19 cellular contexts compared by ENCODE assay signal in the genomic region with DNA sequence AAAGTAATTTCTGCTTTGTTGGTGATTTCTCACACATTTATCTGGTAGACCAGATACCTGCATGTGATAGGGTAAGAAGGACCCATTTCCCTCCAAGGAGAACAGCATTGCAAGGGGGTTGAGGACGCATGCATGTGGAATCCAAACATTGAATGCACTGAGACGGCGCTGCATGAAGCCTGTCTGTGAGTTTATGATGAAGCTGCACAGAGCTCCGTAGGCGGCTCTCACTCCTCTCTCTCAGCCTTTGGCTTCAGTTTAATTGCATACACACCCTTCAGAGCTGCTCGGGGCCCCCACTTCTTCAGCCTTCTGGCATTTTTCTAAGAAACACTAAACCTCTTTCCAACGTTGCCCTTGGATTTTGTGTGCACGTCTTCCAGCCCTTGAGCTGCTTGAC.
DNase-seq lines count a peak whose midpoint lies in the region; ATAC-seq and TF ChIP-seq lines count a peak whose summit lies in the region.
"Had no signal": no experiment of that assay in that cellular context is flagged by ENCODE, and none has a peak within 500 bp of the region (broad histone marks: within the 10 kb centered on the region; RNA-seq: fewer than 3 reads in every experiment).

No MANE protein-coding gene starts in this region.

- no peak for ATAC-seq in left cardiac atrium
- ATAC-seq in central memory CD8-positive, alpha-beta T cell (replicated peaks; ENCODE audit: extremely low read depth, poor library complexity, severe bottlenecking): no peak
- no peak for ATAC-seq in stimulated activated naive B cell treated with anti-CD40 and anti-IgM and Interleukin-4, amounts not matched to agents 10 μg/mL and 1 μg/mL and 100 μg/mL, for 72 hours (replicated peaks)
- ATAC-seq: Right ventricle myocardium inferior had no signal

- TF ChIP-seq CTCF in left ventricle myocardium inferior (IDR thresholded peaks at IDR 0.05; ENCODE audit: borderline replicate concordance) (no peak), nephron (IDR thresholded peaks at IDR 0.05; ENCODE audit: unreplicated experiment in 3 of 3) (no peak), Peyer's patch (IDR thresholded peaks at IDR 0.05) (no peak), chondrocyte (IDR thresholded peaks at IDR 0.05) (no peak)

- H3K27me3 ChIP-seq in left ventricle myocardium inferior (ENCODE audit: low read depth) (no peaks in the 10 kb centered on the region), Peyer's patch (no peaks in the 10 kb centered on the region), mesendoderm (ENCODE audit: insufficient read depth, low read length, poor library complexity) (no peaks in the 10 kb centered on the region)
- H3K27me3 ChIP-seq: MG63 had no signal

- no peak overlapping the region for H3K23ac ChIP-seq in mesendoderm (ENCODE audit: low read length)

- H3K27me3 Mint-ChIP-seq in central memory CD8-positive, alpha-beta T cell: no peaks in the 10 kb centered on the region
- H3K27me3 Mint-ChIP-seq in nephron (ENCODE audit: low read depth) (no peaks in the 10 kb centered on the region), chondrocyte (ENCODE audit: low read depth) (no peaks in the 10 kb centered on the region)
- no peaks in the 10 kb centered on the region for H3K27me3 Mint-ChIP-seq in stimulated activated naive B cell treated with anti-CD40 and anti-IgM and Interleukin-4, amounts not matched to agents 10 μg/mL and 1 μg/mL and 100 μg/mL, for 72 hours

- no peaks in the 10 kb centered on the region for H3K36me3 ChIP-seq in left ventricle myocardium inferior
- no peaks in the 10 kb centered on the region for H3K36me3 ChIP-seq in Peyer's patch
- H3K36me3 ChIP-seq in mesendoderm (ENCODE audit: control insufficient read depth, insufficient read depth, low read length): no peaks in the 10 kb centered on the region
- H3K36me3 ChIP-seq: MG63 had no signal

- H3K79me1 ChIP-seq in mesendoderm (ENCODE audit: low read length): no peaks in the 10 kb centered on the region

- H2BK15ac ChIP-seq in mesendoderm (replicated peaks; ENCODE audit: low read depth): no peak overlapping the region

- H3K36me3 Mint-ChIP-seq in central memory CD8-positive, alpha-beta T cell (ENCODE audit: insufficient read depth): peaks cover 2% of the 10 kb centered on the region
- H3K36me3 Mint-ChIP-seq in nephron (ENCODE audit: low read depth): peaks cover 16% of the 10 kb centered on the region
- H3K36me3 Mint-ChIP-seq in stimulated activated naive B cell treated with anti-CD40 and anti-IgM and Interleukin-4, amounts not matched to agents 10 μg/mL and 1 μg/mL and 100 μg/mL, for 72 hours: peaks cover 0 to 9% of the 10 kb centered on the region in 2 donors
- H3K36me3 Mint-ChIP-seq in chondrocyte (ENCODE audit: low read depth): peaks cover 2% of the 10 kb centered on the region

- H4K8ac ChIP-seq in mesendoderm (ENCODE audit: low read depth, low read length): no peak overlapping the region

- H2BK5ac ChIP-seq in mesendoderm (ENCODE audit: low read length): no peak overlapping the region

- no peak overlapping the region for H3K9ac ChIP-seq in mesendoderm (ENCODE audit: low read length)

- H2BK120ac ChIP-seq in mesendoderm (ENCODE audit: low read depth, low read length): no peak overlapping the region

- WGBS in mesendoderm (ENCODE audit: extremely low coverage, insufficient coverage, low lambda C conversion rate): no CpG with 5 or more reads among the region's 8 CpGs

- no peak overlapping the region for H3K4me3 ChIP-seq in left ventricle myocardium inferior
- no peak overlapping the region for H3K4me3 ChIP-seq in Peyer's patch
- no peak overlapping the region for H3K4me3 ChIP-seq in mesendoderm (ENCODE audit: low read length)
- H3K4me3 ChIP-seq: MG63 had no signal

- no peak overlapping the region for H3K27ac Mint-ChIP-seq in central memory CD8-positive, alpha-beta T cell (ENCODE audit: low read depth)
- peak overlapping the region; percentile 66 to 99 (median 98) for H3K27ac Mint-ChIP-seq in nephron
- peak overlapping the region; percentile 97 for H3K27ac Mint-ChIP-seq in stimulated activated naive B cell treated with anti-CD40 and anti-IgM and Interleukin-4, amounts not matched to agents 10 μg/mL and 1 μg/mL and 100 μg/mL, for 72 hours
- no peak overlapping the region for H3K27ac Mint-ChIP-seq in chondrocyte (ENCODE audit: unreplicated experiment)

- H3K79me2 ChIP-seq in mesendoderm (ENCODE audit: control insufficient read depth, insufficient read depth, low read length): no peaks in the 10 kb centered on the region

- H3K4ac ChIP-seq in mesendoderm (ENCODE audit: low read depth, low read length): no peak overlapping the region

- peaks cover 9% of the 10 kb centered on the region for H3K9me3 Mint-ChIP-seq in central memory CD8-positive, alpha-beta T cell
- no peaks in the 10 kb centered on the region for H3K9me3 Mint-ChIP-seq in nephron
- H3K9me3 Mint-ChIP-seq in stimulated activated naive B cell treated with anti-CD40 and anti-IgM and Interleukin-4, amounts not matched to agents 10 μg/mL and 1 μg/mL and 100 μg/mL, for 72 hours: peaks cover 0 to 2% of the 10 kb centered on the region in 2 donors
- H3K9me3 Mint-ChIP-seq in chondrocyte (ENCODE audit: low read depth): no peaks in the 10 kb centered on the region

- intact Hi-C loops in left ventricle myocardium inferior (cut with micrococcal nuclease) (no loop called here), left cardiac atrium (cut with DNase I) (loop anchor here in 1 of 2 donors (10.0 kb wide), 2 partner anchors 171 to 869 kb away; partner anchors contain the start of gene ASMTL)

- H3K18ac ChIP-seq in mesendoderm (ENCODE audit: low read length): no peak overlapping the region

- DNase-seq in left ventricle myocardium inferior (no peak), left cardiac atrium (no peak), Peyer's patch (no peak), chondrocyte (ENCODE audit: low spot score) (no peak), mesendoderm (no peak)
- no peak for DNase-seq in central memory CD8-positive, alpha-beta T cell (ENCODE audit: low spot score in 2 of 2)
- DNase-seq in stimulated activated naive B cell treated with anti-CD40 and anti-IgM and Interleukin-4, amounts not matched to agents 10 μg/mL and 1 μg/mL and 100 μg/mL, for 72 hours: no peak
- DNase-seq: C1 segment of cervical spinal cord, Caco-2, DMS153, EL, Karpas-422, MG63, NCI-H1092, NCI-H2081 treated with DMSO at 0.1 percent for 48 hours, NCI-H510A, NCI-H774 had no signal

- H3K4me1 ChIP-seq in left ventricle myocardium inferior: no peaks in the 10 kb centered on the region
- no peaks in the 10 kb centered on the region for H3K4me1 ChIP-seq in Peyer's patch
- no peaks in the 10 kb centered on the region for H3K4me1 ChIP-seq in mesendoderm (ENCODE audit: control insufficient read depth, low read depth, low read length)

- H3K4me2 ChIP-seq in mesendoderm (ENCODE audit: low read length): no peak overlapping the region

- peak overlapping the region; percentile 6 for H3K27ac ChIP-seq in left ventricle myocardium inferior (replicated peaks)
- H3K27ac ChIP-seq in Peyer's patch: no peak overlapping the region
- H3K27ac ChIP-seq in mesendoderm (ENCODE audit: low read depth, low read length): no peak overlapping the region

- peaks cover 5% of the 10 kb centered on the region for H3K4me1 Mint-ChIP-seq in central memory CD8-positive, alpha-beta T cell
- H3K4me1 Mint-ChIP-seq in nephron: peaks cover 11% of the 10 kb centered on the region
- H3K4me1 Mint-ChIP-seq in stimulated activated naive B cell treated with anti-CD40 and anti-IgM and Interleukin-4, amounts not matched to agents 10 μg/mL and 1 μg/mL and 100 μg/mL, for 72 hours: peaks cover 30 to 40% of the 10 kb centered on the region in 2 donors
- H3K4me1 Mint-ChIP-seq in chondrocyte (ENCODE audit: low read depth): peaks cover 8% of the 10 kb centered on the region

- no peak overlapping the region for H3K56ac ChIP-seq in mesendoderm (ENCODE audit: low read length)

- no peak overlapping the region for H2AK5ac ChIP-seq in mesendoderm (ENCODE audit: low read length)

- H3K4me3 Mint-ChIP-seq in central memory CD8-positive, alpha-beta T cell: peak overlapping the region; percentile 80
- H3K4me3 Mint-ChIP-seq in nephron (peak overlapping the region; percentile 16 to 88 (median 58)), chondrocyte (ENCODE audit: unreplicated experiment) (no peak overlapping the region)
- peak overlapping the region in 1 of 2 donors; percentile 93 for H3K4me3 Mint-ChIP-seq in stimulated activated naive B cell treated with anti-CD40 and anti-IgM and Interleukin-4, amounts not matched to agents 10 μg/mL and 1 μg/mL and 100 μg/mL, for 72 hours

- H3K9me3 ChIP-seq in left ventricle myocardium inferior (replicated peaks) (no peaks in the 10 kb centered on the region), Peyer's patch (no peaks in the 10 kb centered on the region)
- H3K9me3 ChIP-seq: Caco-2, MG63 had no signal

- no peak overlapping the region for H4K5ac ChIP-seq in mesendoderm (ENCODE audit: low read length)

- no peak for TF ChIP-seq POLR2A in Peyer's patch (IDR thresholded peaks at IDR 0.05)

Comparison
In these comparisons a context has a peak if more than half of its experiments do, and no peak if none do; other contexts are left out.
1. H3K27ac Mint-ChIP-seq: peak in nephron (3 of 3) and stimulated activated naive B cell treated with anti-CD40 and anti-IgM and Interleukin-4, amounts not matched to agents 10 μg/mL and 1 μg/mL and 100 μg/mL, for 72 hours (single experiment); none in central memory CD8-positive, alpha-beta T cell (single experiment) and chondrocyte (single experiment).